ENCODE assay signal across 24 cellular contexts in the genomic region with DNA sequence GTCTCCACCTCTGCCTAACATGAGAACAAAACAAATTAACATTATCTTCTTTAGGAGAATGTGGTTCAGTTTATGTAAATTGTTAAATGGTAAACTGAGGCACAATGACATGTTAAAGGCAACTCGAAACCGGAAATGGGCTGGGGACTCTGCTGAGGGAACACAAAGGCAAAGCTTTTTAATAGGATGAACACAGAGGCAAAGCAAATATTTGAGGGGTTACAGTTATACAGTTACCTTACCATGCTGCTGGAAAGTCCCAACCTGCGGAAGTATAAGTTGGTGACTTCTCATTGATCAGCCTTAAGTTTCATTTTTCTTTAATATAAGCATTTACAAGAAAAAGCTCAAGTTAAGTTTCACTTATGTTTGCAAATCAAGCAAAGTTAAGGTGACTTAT.
DNase-seq lines count a peak whose midpoint lies in the region; ATAC-seq and TF ChIP-seq lines count a peak whose summit lies in the region.
"Had no signal": no experiment of that assay in that cellular context is flagged by ENCODE, and none has a peak within 500 bp of the region (broad histone marks: within the 10 kb centered on the region; RNA-seq: fewer than 3 reads in every experiment).

No MANE protein-coding gene starts in this region.

- no peaks in the 10 kb centered on the region for H3K27me3 ChIP-seq in SJCRH30
- H3K27me3 ChIP-seq: MG63 had no signal

- H3K4me1 Mint-ChIP-seq in T-helper 1 cell treated with Interleukin-12 subunit alpha and Interleukin-12 subunit beta and Interleukin-4 antibody, amounts not matched to agents 30 μg/mL and 1 μg/mL, for 36 hours (ENCODE audit: low read depth), result no peaks in the 10 kb centered on the region
- H3K4me1 Mint-ChIP-seq: CD4-positive, CD25-positive, alpha-beta regulatory T cell had no signal

- peaks cover 5% of the 10 kb centered on the region for H3K9me3 Mint-ChIP-seq in T-helper 1 cell treated with Interleukin-12 subunit alpha and Interleukin-12 subunit beta and Interleukin-4 antibody, amounts not matched to agents 30 μg/mL and 1 μg/mL, for 36 hours

- H3K4me1 ChIP-seq in SJCRH30, result no peaks in the 10 kb centered on the region

- no peaks in the 10 kb centered on the region for H3K36me3 Mint-ChIP-seq in T-helper 1 cell treated with Interleukin-12 subunit alpha and Interleukin-12 subunit beta and Interleukin-4 antibody, amounts not matched to agents 30 μg/mL and 1 μg/mL, for 36 hours (ENCODE audit: low read depth)
- H3K36me3 Mint-ChIP-seq: CD4-positive, CD25-positive, alpha-beta regulatory T cell had no signal

- DNase-seq in GM13976 (ENCODE audit: low spot score), result peak; percentile 12
- no peak for DNase-seq in SJCRH30
- DNase-seq in GM10248 (ENCODE audit: extremely low spot score), result no peak
- DNase-seq: COR-L47, DMS79 treated with DMSO at 0.1 percent for 48 hours, GOT3, MG63, NCI-H1417, NCI-H1694 treated with DMSO at 0.1 percent for 48 hours, NCI-H2081 treated with DMSO at 0.1 percent for 48 hours, NCI-H2171 treated with DMSO at 0.1 percent for 48 hours, NCI-H446, NCI-H526 treated with DMSO at 0.1 percent for 48 hours, Right ventricle myocardium superior, SW 1271 had no signal

- no peaks in the 10 kb centered on the region for H3K27me3 Mint-ChIP-seq in T-helper 1 cell treated with Interleukin-12 subunit alpha and Interleukin-12 subunit beta and Interleukin-4 antibody, amounts not matched to agents 30 μg/mL and 1 μg/mL, for 36 hours (ENCODE audit: low read depth)
- H3K27me3 Mint-ChIP-seq: CD4-positive, CD25-positive, alpha-beta regulatory T cell had no signal

- no peaks in the 10 kb centered on the region for H3K9me3 ChIP-seq in SJCRH30 (replicated peaks)
- H3K9me3 ChIP-seq: MG63 had no signal

- TF ChIP-seq CTCF in GM13976 (IDR thresholded peaks at IDR 0.05; ENCODE audit: borderline replicate concordance, control extremely low read depth, extremely low read depth, insufficient read depth, missing control alignments) (no peak), GM10248 (IDR thresholded peaks at IDR 0.05; ENCODE audit: control extremely low read depth, extremely low read depth, low read depth, missing control alignments) (no peak)

- ATAC-seq in GM18520 (IDR thresholded peaks at IDR 0.05; ENCODE audit: unreplicated experiment) (peak; percentile 43), GM21717 (IDR thresholded peaks at IDR 0.05; ENCODE audit: unreplicated experiment) (peak; percentile 53), GM19455 (IDR thresholded peaks at IDR 0.05; ENCODE audit: unreplicated experiment) (no peak)
- ATAC-seq: HCT116, HepG2, K562 had no signal

- POLR2A ChIA-PET in GM10248 (lab: Yijun Ruan, JAX), result interaction anchor here (0.6 kb wide), 1 partner anchor 127 kb away, joined by 3 read pairs; no protein-coding TSS in a partner anchor

- no peaks in the 10 kb centered on the region for H3K36me3 ChIP-seq in SJCRH30
- H3K36me3 ChIP-seq: MG63 had no signal

- H3K27ac ChIP-seq in SJCRH30, result no peak overlapping the region
- H3K27ac ChIP-seq: HL-60 had no signal

- H3K4me3 Mint-ChIP-seq in T-helper 1 cell treated with Interleukin-12 subunit alpha and Interleukin-12 subunit beta and Interleukin-4 antibody, amounts not matched to agents 30 μg/mL and 1 μg/mL, for 36 hours, result no peak overlapping the region
- H3K4me3 Mint-ChIP-seq: CD4-positive, CD25-positive, alpha-beta regulatory T cell had no signal

- peak overlapping the region; percentile 77 for H3K27ac Mint-ChIP-seq in T-helper 1 cell treated with Interleukin-12 subunit alpha and Interleukin-12 subunit beta and Interleukin-4 antibody, amounts not matched to agents 30 μg/mL and 1 μg/mL, for 36 hours
- H3K27ac Mint-ChIP-seq: CD4-positive, CD25-positive, alpha-beta regulatory T cell had no signal

- H3K4me3 ChIP-seq in SJCRH30, result no peak overlapping the region
- H3K4me3 ChIP-seq: K562, MG63 had no signal

- CTCF ChIA-PET in GM10248 (lab: Yijun Ruan, JAX), result interaction anchor here (1.7 kb wide), 1 partner anchor 10 kb away, joined by 5 read pairs; no protein-coding TSS in a partner anchor

- in situ Hi-C loops in GM13976 (cut with MboI; ENCODE audit: low sequenced_read_pairs, unreplicated experiment), result no loop called here
